1 cellular context compared by ENCODE assay signal in genomic region chr1:19032701-19033515, GRCh38.
TF ChIP-seq lines count a peak whose summit lies in the region.

No MANE protein-coding gene starts in this region.

TF ChIP-seq in liver, 16 proteins besides CTCF, POLR2A, EP300 and RAD21:
- TF ChIP-seq RXRA (IDR thresholded peaks at IDR 0.05) (peak in 1 of 2 donors; percentile 87), HNF4G (IDR thresholded peaks at IDR 0.05) (no peak), JUND (IDR thresholded peaks at IDR 0.05) (no peak), REST (IDR thresholded peaks at IDR 0.05) (no peak), MAX (IDR thresholded peaks at IDR 0.05) (peak; percentile 22), HNF4A (conservative IDR thresholded peaks at IDR 0.05) (peak; percentile 20 to 76), FOXA1 (IDR thresholded peaks at IDR 0.05) (no peak)
- TF ChIP-seq, protein P1, sequence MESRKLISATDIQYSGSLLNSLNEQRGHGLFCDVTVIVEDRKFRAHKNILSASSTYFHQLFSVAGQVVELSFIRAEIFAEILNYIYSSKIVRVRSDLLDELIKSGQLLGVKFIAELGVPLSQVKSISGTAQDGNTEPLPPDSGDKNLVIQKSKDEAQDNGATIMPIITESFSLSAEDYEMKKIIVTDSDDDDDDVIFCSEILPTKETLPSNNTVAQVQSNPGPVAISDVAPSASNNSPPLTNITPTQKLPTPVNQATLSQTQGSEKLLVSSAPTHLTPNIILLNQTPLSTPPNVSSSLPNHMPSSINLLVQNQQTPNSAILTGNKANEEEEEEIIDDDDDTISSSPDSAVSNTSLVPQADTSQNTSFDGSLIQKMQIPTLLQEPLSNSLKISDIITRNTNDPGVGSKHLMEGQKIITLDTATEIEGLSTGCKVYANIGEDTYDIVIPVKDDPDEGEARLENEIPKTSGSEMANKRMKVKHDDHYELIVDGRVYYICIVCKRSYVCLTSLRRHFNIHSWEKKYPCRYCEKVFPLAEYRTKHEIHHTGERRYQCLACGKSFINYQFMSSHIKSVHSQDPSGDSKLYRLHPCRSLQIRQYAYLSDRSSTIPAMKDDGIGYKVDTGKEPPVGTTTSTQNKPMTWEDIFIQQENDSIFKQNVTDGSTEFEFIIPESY (IDR thresholded peaks at IDR 0.05): no peak
